In the genomic region with DNA sequence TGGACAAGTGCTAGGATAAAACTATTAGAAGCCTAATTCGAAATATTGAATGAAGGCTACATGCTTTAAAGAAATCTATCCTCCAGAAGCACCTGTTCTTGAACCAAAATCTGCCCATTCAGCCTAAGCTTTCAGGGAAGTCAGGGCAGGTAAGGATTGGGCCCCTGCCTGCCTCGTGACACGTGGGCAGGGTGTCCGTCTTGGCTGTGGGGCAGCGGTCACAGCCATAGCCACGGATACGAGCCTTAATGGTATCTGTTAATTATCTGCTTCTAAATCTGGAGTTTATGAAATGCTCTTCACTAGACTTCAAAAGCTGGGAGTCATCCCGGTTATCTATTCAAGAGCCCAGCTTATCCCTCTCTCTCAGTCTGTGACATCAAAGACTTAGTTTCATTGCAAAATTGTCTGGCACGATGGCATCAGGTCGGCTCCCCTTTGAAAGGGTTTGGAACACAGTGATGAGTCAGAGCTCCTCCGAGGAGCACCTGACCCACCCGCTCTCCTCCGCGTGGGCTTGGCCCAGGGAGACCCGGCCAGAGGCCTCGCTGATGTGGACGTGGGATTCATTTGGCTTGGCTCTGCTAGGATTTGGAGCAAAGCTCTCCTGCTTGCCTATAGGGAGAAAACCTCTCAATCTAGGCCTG, we compare ENCODE assay signal across 17 cellular contexts.
"Had no signal": no experiment of that assay in that cellular context is flagged by ENCODE, and none has a peak within 500 bp of the region (broad histone marks: within the 10 kb centered on the region; RNA-seq: fewer than 3 reads in every experiment).

No MANE protein-coding gene starts in this region.

- FAIRE-seq: urothelium cell line had no signal

- H3K4me3 Mint-ChIP-seq: central memory CD8-positive, alpha-beta T cell; dendritic cell treated with granulocyte-macrophage colony-stimulating factor and Interleukin-4, amounts not matched to agents 40 ng/mL and 50 ng/mL, for 4 days; effector memory CD8-positive, alpha-beta T cell; natural killer cell had no signal

- DNase-seq: activated CD4-positive, alpha-beta T cell treated with anti-CD3 and anti-CD28 coated beads for 48 hours; activated naive CD4-positive, alpha-beta T cell treated with anti-CD3 and anti-CD28 coated beads, Interleukin-2, amount 50 U/mL, for 16 hours; amniotic stem cell; body of pancreas; effector memory CD8-positive, alpha-beta T cell; hypothalamus; left cardiac atrium; mucosa of descending colon; natural killer cell; stomach; T-helper 1 cell had no signal

- H3K27ac Mint-ChIP-seq: dendritic cell treated with granulocyte-macrophage colony-stimulating factor and Interleukin-4, amounts not matched to agents 40 ng/mL and 50 ng/mL, for 4 days; effector memory CD8-positive, alpha-beta T cell; natural killer cell had no signal

- H3K27ac ChIP-seq: body of pancreas, epithelial cell of prostate, thoracic aorta had no signal

- H3K9me3 Mint-ChIP-seq: central memory CD8-positive, alpha-beta T cell; natural killer cell had no signal

- H3K36me3 ChIP-seq: stomach, thoracic aorta had no signal

- H3K9me3 ChIP-seq: body of pancreas, mucosa of descending colon, thoracic aorta had no signal

- H3K4me1 Mint-ChIP-seq: central memory CD8-positive, alpha-beta T cell; natural killer cell had no signal

- ATAC-seq: body of pancreas; effector memory CD8-positive, alpha-beta T cell; mucosa of descending colon; natural killer cell had no signal

- H3K4me3 ChIP-seq: body of pancreas, lung, mucosa of descending colon, stomach, thoracic aorta had no signal

- H3K4me1 ChIP-seq: body of pancreas had no signal

- H3K27me3 ChIP-seq: body of pancreas, stomach had no signal

- H3K36me3 Mint-ChIP-seq: natural killer cell had no signal
